ENCODE assay signal across 34 cellular contexts in genomic region chr11:62322524-62322923, GRCh38. TPM values are rescaled to one million over a fixed set of nuclear protein-coding genes. Genes with fewer than 3 reads are reported as not detected.
"Had no signal": no experiment of that assay in that cellular context is flagged by ENCODE, and none has a peak within 500 bp of the region (broad histone marks: within the 10 kb centered on the region; RNA-seq: fewer than 3 reads in every experiment).

No MANE protein-coding gene starts in this region.

- H3K27me3 ChIP-seq: neutrophil, pancreas, thyroid gland, tibial nerve, upper lobe of left lung, vagina had no signal

- H3K36me3 ChIP-seq: neutrophil, pancreas, stomach, thoracic aorta, thyroid gland, tibial nerve, upper lobe of left lung, vagina had no signal

- DNase-seq: naive thymus-derived CD8-positive, alpha-beta T cell; nephron progenitor cell; nucleus accumbens; pancreas; psoas muscle; right cardiac atrium; stimulated activated CD4-positive, alpha-beta T cell treated with anti-CD3 and anti-CD28 coated beads, Interleukin-15, amount 100 ng/mL, for 24 hours; stimulated activated CD4-positive, alpha-beta T cell treated with anti-CD3 and anti-CD28 coated beads, Interleukin-2, amount 100 ng/mL, for 24 hours; stimulated activated CD4-positive, alpha-beta T cell treated with anti-CD3 and anti-CD28 coated beads, Interleukin-2, amount 100 ng/mL, for 48 hours; stimulated activated CD4-positive, alpha-beta T cell treated with anti-CD3 and anti-CD28 coated beads, Interleukin-4, amount 100 ng/mL, for 24 hours; stimulated activated naive B cell treated with anti-CD40 and anti-IgM and Interleukin-4, amounts not matched to agents 10 μg/mL and 1 μg/mL and 100 μg/mL, for 72 hours; stimulated activated naive CD4-positive, alpha-beta T cell treated with Interleukin-2 at 50 U/mL for 16 hours; stomach; thyroid gland; trophoblast cell; upper lobe of left lung had no signal

- H3K27ac Mint-ChIP-seq: naive thymus-derived CD8-positive, alpha-beta T cell; natural killer cell treated with Interleukin-12 subunit alpha and Interleukin-12 subunit beta and Interleukin-15 and Interleukin-18, amount 100 ng/mL, for 72 hours; nephron progenitor cell; progenitor cell of endocrine pancreas; stimulated activated effector memory CD8-positive, alpha-beta T cell treated with anti-CD3 and anti-CD28 coated beads, Interleukin-12 subunit alpha, Interleukin-12 subunit beta, amount 100 ng/mL, for 72 hours; stimulated activated naive B cell treated with anti-CD40 and anti-IgM and Interleukin-4, amounts not matched to agents 10 μg/mL and 1 μg/mL and 100 μg/mL, for 72 hours; stimulated activated naive CD8-positive, alpha-beta T cell treated with anti-CD3 and anti-CD28 coated beads, Interleukin-15, Interleukin-2, amounts not matched to agents 100 ng/mL and 50 ng/mL, for 24 hours had no signal

- ATAC-seq: naive thymus-derived CD8-positive, alpha-beta T cell; natural killer cell treated with Interleukin-12 subunit alpha and Interleukin-12 subunit beta and Interleukin-15 and Interleukin-18, amount 100 ng/mL, for 72 hours; pancreas; psoas muscle; right cardiac atrium; sciatic nerve; stimulated activated effector memory CD8-positive, alpha-beta T cell treated with anti-CD3 and anti-CD28 coated beads, Interleukin-12 subunit alpha, Interleukin-12 subunit beta, amount 100 ng/mL, for 72 hours; stimulated activated naive B cell treated with anti-CD40 and anti-IgM and Interleukin-4, amounts not matched to agents 10 μg/mL and 1 μg/mL and 100 μg/mL, for 72 hours had no signal

- H3K27me3 Mint-ChIP-seq: progenitor cell of endocrine pancreas had no signal

- H3K9me3 ChIP-seq: neutrophil, pancreas, psoas muscle, stomach, thoracic aorta, thyroid gland, tibial nerve, upper lobe of left lung, vagina had no signal

- H3K4me3 ChIP-seq: pancreas, psoas muscle, skin epidermis, stomach, thoracic aorta, thyroid gland, tibial nerve, upper lobe of left lung, vagina had no signal

- H3K4me1 Mint-ChIP-seq: stimulated activated naive B cell treated with anti-CD40 and anti-IgM and Interleukin-4, amounts not matched to agents 10 μg/mL and 1 μg/mL and 100 μg/mL, for 72 hours had no signal

- H3K4me1 ChIP-seq: psoas muscle, thyroid gland, tibial nerve, vagina had no signal

- H3K36me3 Mint-ChIP-seq: naive thymus-derived CD8-positive, alpha-beta T cell; natural killer cell treated with Interleukin-12 subunit alpha and Interleukin-12 subunit beta and Interleukin-15 and Interleukin-18, amount 100 ng/mL, for 72 hours; stimulated activated effector memory CD8-positive, alpha-beta T cell treated with anti-CD3 and anti-CD28 coated beads, Interleukin-12 subunit alpha, Interleukin-12 subunit beta, amount 100 ng/mL, for 72 hours; stimulated activated naive B cell treated with anti-CD40 and anti-IgM and Interleukin-4, amounts not matched to agents 10 μg/mL and 1 μg/mL and 100 μg/mL, for 72 hours had no signal

- H3K9me3 Mint-ChIP-seq: naive thymus-derived CD8-positive, alpha-beta T cell; natural killer cell treated with Interleukin-12 subunit alpha and Interleukin-12 subunit beta and Interleukin-15 and Interleukin-18, amount 100 ng/mL, for 72 hours; nephron progenitor cell; neural crest cell; stimulated activated effector memory CD8-positive, alpha-beta T cell treated with anti-CD3 and anti-CD28 coated beads, Interleukin-12 subunit alpha, Interleukin-12 subunit beta, amount 100 ng/mL, for 72 hours; stimulated activated naive B cell treated with anti-CD40 and anti-IgM and Interleukin-4, amounts not matched to agents 10 μg/mL and 1 μg/mL and 100 μg/mL, for 72 hours; stimulated activated naive CD8-positive, alpha-beta T cell treated with anti-CD3 and anti-CD28 coated beads, Interleukin-15, Interleukin-2, amounts not matched to agents 100 ng/mL and 50 ng/mL, for 24 hours had no signal

- H3K4me3 Mint-ChIP-seq: naive thymus-derived CD8-positive, alpha-beta T cell; natural killer cell treated with Interleukin-12 subunit alpha and Interleukin-12 subunit beta and Interleukin-15 and Interleukin-18, amount 100 ng/mL, for 72 hours; nephron progenitor cell; neural crest cell; stimulated activated effector memory CD8-positive, alpha-beta T cell treated with anti-CD3 and anti-CD28 coated beads, Interleukin-12 subunit alpha, Interleukin-12 subunit beta, amount 100 ng/mL, for 72 hours; stimulated activated naive B cell treated with anti-CD40 and anti-IgM and Interleukin-4, amounts not matched to agents 10 μg/mL and 1 μg/mL and 100 μg/mL, for 72 hours; stimulated activated naive CD8-positive, alpha-beta T cell treated with anti-CD3 and anti-CD28 coated beads, Interleukin-15, Interleukin-2, amounts not matched to agents 100 ng/mL and 50 ng/mL, for 24 hours had no signal

- FAIRE-seq: pancreas, urothelium cell line had no signal

- H3K27ac ChIP-seq: neutrophil, pancreas, psoas muscle, skin epidermis, stomach, thoracic aorta, thyroid gland, tibial nerve, upper lobe of left lung, vagina had no signal

RNA-seq across cellular contexts. Expression of gene SCGB1D4, which starts 23.6 kb away (rescaled TPM):
- total RNA-seq: naive thymus-derived CD8-positive, alpha-beta T cell; natural killer cell treated with Interleukin-12 subunit alpha and Interleukin-12 subunit beta and Interleukin-15 and Interleukin-18, amount 100 ng/mL, for 72 hours; neural crest cell; omental fat pad; osteocyte; pancreas; progenitor cell of endocrine pancreas; psoas muscle; renal cortical epithelial cell; right cardiac atrium; sciatic nerve; stomach; subcutaneous adipose tissue; temporal lobe; thoracic aorta; thyroid gland; tibial nerve; upper lobe of left lung; ureter; vagina had no signal
- polyA plus RNA-seq: naive thymus-derived CD8-positive, alpha-beta T cell; pancreas; psoas muscle; right cardiac atrium; stomach had no signal

RNA-seq across cellular contexts. Expression of gene SCGB2A2, which starts 52.6 kb away (rescaled TPM):
- total RNA-seq: naive thymus-derived CD8-positive, alpha-beta T cell; natural killer cell treated with Interleukin-12 subunit alpha and Interleukin-12 subunit beta and Interleukin-15 and Interleukin-18, amount 100 ng/mL, for 72 hours; neural crest cell; omental fat pad; osteocyte; pancreas; progenitor cell of endocrine pancreas; psoas muscle; renal cortical epithelial cell; right cardiac atrium; sciatic nerve; stomach; subcutaneous adipose tissue; temporal lobe; thyroid gland; tibial nerve; upper lobe of left lung; ureter; vagina had no signal
- polyA plus RNA-seq: naive thymus-derived CD8-positive, alpha-beta T cell; pancreas; right cardiac atrium had no signal
